14 cellular contexts compared by ENCODE assay signal in the genomic region with DNA sequence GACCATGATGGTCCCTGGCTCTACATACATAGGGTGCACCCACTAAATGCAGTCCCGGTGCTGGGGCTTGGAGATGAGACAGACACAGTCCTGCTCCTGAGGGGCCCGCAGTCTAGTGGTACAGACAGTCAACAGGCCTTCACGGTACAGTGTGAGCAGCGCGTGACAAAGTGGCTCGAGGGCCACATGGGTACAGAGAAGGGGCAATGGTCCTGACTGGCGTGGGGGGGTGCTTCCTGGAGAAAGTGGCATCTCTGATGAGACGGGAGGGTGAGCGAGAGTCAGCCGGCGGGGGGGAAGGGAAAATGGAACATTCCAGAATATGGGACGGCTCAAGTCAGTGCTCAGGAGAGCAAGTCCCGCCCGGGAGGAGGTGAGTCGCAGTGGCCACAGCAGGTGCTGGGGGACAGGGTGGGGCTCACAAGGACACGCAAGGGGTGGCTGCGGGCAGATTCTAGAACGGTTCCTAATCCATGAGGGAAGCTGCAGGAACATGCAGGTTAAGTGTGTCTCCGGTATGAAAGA.
"Had no signal": no experiment of that assay in that cellular context is flagged by ENCODE, and none has a peak within 500 bp of the region (broad histone marks: within the 10 kb centered on the region; RNA-seq: fewer than 3 reads in every experiment).

No MANE protein-coding gene starts in this region.

- H3K36me3 Mint-ChIP-seq: activated CD4-positive, alpha-beta memory T cell treated with anti-CD3 and anti-CD28 coated beads for 36 hours had no signal

- H3K27ac Mint-ChIP-seq: activated B cell treated with CpG ODN at 0.5 μM for 24 hours; activated CD4-positive, alpha-beta memory T cell treated with anti-CD3 and anti-CD28 coated beads for 36 hours; activated naive CD4-positive, alpha-beta T cell treated with anti-CD3 and anti-CD28 coated beads, Interleukin-2, amount 50 U/mL, for 24 hours had no signal

- H3K27ac ChIP-seq: psoas muscle, thyroid gland had no signal

- H3K4me1 ChIP-seq: psoas muscle, thyroid gland had no signal

- H3K9me3 ChIP-seq: psoas muscle, thyroid gland had no signal

- H3K4me1 Mint-ChIP-seq: activated naive CD4-positive, alpha-beta T cell treated with anti-CD3 and anti-CD28 coated beads, Interleukin-2, amount 50 U/mL, for 24 hours had no signal

- H3K4me3 Mint-ChIP-seq: activated B cell treated with CpG ODN at 0.5 μM for 24 hours; activated CD4-positive, alpha-beta memory T cell treated with anti-CD3 and anti-CD28 coated beads for 36 hours; activated naive CD4-positive, alpha-beta T cell treated with anti-CD3 and anti-CD28 coated beads, Interleukin-2, amount 50 U/mL, for 24 hours; activated T-cell treated with anti-CD3 and anti-CD28 coated beads, Interleukin-2, amount 50 U/mL, for 4 hours; effector memory CD8-positive, alpha-beta T cell had no signal

- H3K27me3 Mint-ChIP-seq: activated B cell treated with CpG ODN at 0.5 μM for 24 hours; activated CD4-positive, alpha-beta memory T cell treated with anti-CD3 and anti-CD28 coated beads for 36 hours; activated naive CD4-positive, alpha-beta T cell treated with anti-CD3 and anti-CD28 coated beads, Interleukin-2, amount 50 U/mL, for 24 hours; effector memory CD8-positive, alpha-beta T cell had no signal

- DNase-seq: activated B cell treated with CpG ODN at 0.5 μM for 24 hours; activated CD4-positive, alpha-beta memory T cell treated with anti-CD3 and anti-CD28 coated beads for 36 hours; activated CD4-positive, alpha-beta T cell treated with anti-CD3 and anti-CD28 coated beads for 4 hours; activated T-cell treated with anti-CD3 and anti-CD28 coated beads, Interleukin-2, amount 50 U/mL, for 4 hours; effector memory CD8-positive, alpha-beta T cell; hypothalamus; psoas muscle; right cardiac atrium; stimulated activated CD4-positive, alpha-beta T cell treated with anti-CD3 and anti-CD28 coated beads, Interleukin-2, amount 100 ng/mL, for 24 hours; T-helper 1 cell; T-helper 9 cell; thyroid gland had no signal

- H3K27me3 ChIP-seq: thyroid gland had no signal

- H3K9me3 Mint-ChIP-seq: activated CD4-positive, alpha-beta memory T cell treated with anti-CD3 and anti-CD28 coated beads for 36 hours; activated naive CD4-positive, alpha-beta T cell treated with anti-CD3 and anti-CD28 coated beads, Interleukin-2, amount 50 U/mL, for 24 hours had no signal

- H3K36me3 ChIP-seq: thyroid gland had no signal

- H3K4me3 ChIP-seq: lung, psoas muscle, thyroid gland had no signal
